In genomic region chr7:127390817-127391590, GRCh38 we compare ENCODE assay signal across 8 cellular contexts. TPM values are rescaled to one million over a fixed set of nuclear protein-coding genes. Genes with fewer than 3 reads are reported as not detected.
DNase-seq lines count a peak whose midpoint lies in the region; ATAC-seq, FAIRE-seq and TF ChIP-seq lines count a peak whose summit lies in the region.

No MANE protein-coding gene starts in this region.

- H3K4me3 ChIP-seq in iPS DF 6.9 (ENCODE audit: low read length) = peak overlapping the region; percentile 82; the same call in 1 of the 2 replicates
- H3K4me3 ChIP-seq in spleen = peak overlapping the region; percentile 62 to 99 (median 90)

- peaks cover 4% of the 10 kb centered on the region; the same call in 1 of the 2 replicates for H3K36me3 Mint-ChIP-seq in WTC11

- POLR2A ChIA-PET in WTC11 (lab: Charles Lee) = interaction anchor here (2.1 kb wide), 1 partner anchor 43 kb away, joined by 6 read pairs; no protein-coding TSS in a partner anchor

- ATAC-seq in WTC11 = no peak

- H3K27me3 ChIP-seq in iPS DF 6.9 (ENCODE audit: control insufficient read depth, insufficient read depth, low read length) (peaks cover 12% of the 10 kb centered on the region; the same call in 1 of the 2 replicates), spleen (replicated peaks in 1 of 7) (no peaks in the 10 kb centered on the region)

- no peak for FAIRE-seq in urothelium cell line (lab: Jason Lieb, UNC)

- H3K27me3 Mint-ChIP-seq in WTC11 (ENCODE audit: low read depth) = peaks cover 54% of the 10 kb centered on the region

- TF ChIP-seq POLR2A in spleen (IDR thresholded peaks at IDR 0.05) = no peak

- H3K36me3 ChIP-seq in iPS DF 6.9 (ENCODE audit: control insufficient read depth, insufficient read depth, low read length) (no peaks in the 10 kb centered on the region; the same call in 1 of the 2 replicates), spleen (peaks cover 0 to 46% (median 14%) of the 10 kb centered on the region in 6 donors)

- H3K4me3 Mint-ChIP-seq in WTC11 = peak overlapping the region; percentile 96

- TF ChIP-seq CTCF in WTC11 (IDR thresholded peaks at IDR 0.05) (no peak), spleen (IDR thresholded peaks at IDR 0.05 in 8 of 11, conservative IDR thresholded peaks at IDR 0.05 in 3 of 11) (no peak)

- CTCF ChIA-PET in WTC11 (lab: Charles Lee) = interaction anchor here (0.9 to 1.6 kb wide), 2 partner anchors 43 to 87 kb away, joined by 3 to 4 read pairs; no protein-coding TSS in a partner anchor

- intact Hi-C loops in spleen (cut with DNase I; ENCODE audit: low total_unique reads) = loop anchor here (10.0 kb wide), 1 partner anchor 194 kb away; the partner anchor contains the start of genes ARF5 and GCC1

- H3K27ac Mint-ChIP-seq in WTC11 = no peak overlapping the region

- H3K4me1 ChIP-seq in iPS DF 6.9 (ENCODE audit: control insufficient read depth, insufficient read depth, low read length) (0 out of 2 replicates have a peak, but pooled peaks cover 2% of the 10 kb centered on the region), spleen (peaks cover 22 to 76% (median 63%) of the 10 kb centered on the region in 6 donors)

- H3K9me3 ChIP-seq in iPS DF 6.9 (ENCODE audit: control insufficient read depth, insufficient read depth, low read length) = no peaks in the 10 kb centered on the region
- no peaks in the 10 kb centered on the region for H3K9me3 ChIP-seq in spleen

- H3K27ac ChIP-seq in iPS DF 6.9 (ENCODE audit: low read length) = no peak overlapping the region
- peak overlapping the region; percentile 94 to 99 (median 98) for H3K27ac ChIP-seq in spleen

- H3K9me3 Mint-ChIP-seq in WTC11 = no peaks in the 10 kb centered on the region

- 100% methylated on average over 1 of the region's 9 CpGs for WGBS in iPS DF 6.9 (ENCODE audit: insufficient coverage, insufficient read length)
- 44 to 63% (median 53%) methylated on average over 9 of the region's 9 CpGs for WGBS in spleen, 5 donors

- peaks cover 12% of the 10 kb centered on the region for H3K4me1 Mint-ChIP-seq in WTC11

- DNase-seq in DMS79 treated with DMSO at 0.1 percent for 48 hours (lab: John Stamatoyannopoulos, UW) = peak; percentile 20
- no peak for DNase-seq in DMS79 (lab: John Stamatoyannopoulos, UW)
- no peak for DNase-seq in WTC11 (ENCODE audit: low spot score)
- no peak for DNase-seq in iPS DF 6.9 (ENCODE audit: low read depth, low spot score)
- DNase-seq in spleen = no peak
- no peak for DNase-seq in COLO829 (ENCODE audit: low spot score)
- no peak for DNase-seq in urothelium cell line (ENCODE audit: low spot score)
- no peak for DNase-seq in NCI-H446 treated with DMSO at 0.1 percent for 48 hours (lab: John Stamatoyannopoulos, UW)

TF ChIP-seq in WTC11, 78 proteins besides CTCF, POLR2A, EP300 and RAD21:
- no peak for TF ChIP-seq FOXJ3 (CRISPR knock-in tag; IDR thresholded peaks at IDR 0.05; ENCODE audit: borderline replicate concordance)

RNA-seq across cellular contexts. Expression of gene ZNF800, which starts 1.5 kb away (rescaled TPM):
- total RNA-seq in WTC11 (2021) (5.7 to 7.0 TPM (median 6.2 TPM) in 3 replicates), spleen (10 to 100 TPM; 39.0 to 54.0 (median 45.2) TPM)
- polyA plus RNA-seq in spleen = 10 to 100 TPM in 2 of 3 donors, 1 to 10 TPM in 1; 8.8 to 11.5 (median 10.5) TPM
